ENCODE assay signal across 1 cellular context in the genomic region with DNA sequence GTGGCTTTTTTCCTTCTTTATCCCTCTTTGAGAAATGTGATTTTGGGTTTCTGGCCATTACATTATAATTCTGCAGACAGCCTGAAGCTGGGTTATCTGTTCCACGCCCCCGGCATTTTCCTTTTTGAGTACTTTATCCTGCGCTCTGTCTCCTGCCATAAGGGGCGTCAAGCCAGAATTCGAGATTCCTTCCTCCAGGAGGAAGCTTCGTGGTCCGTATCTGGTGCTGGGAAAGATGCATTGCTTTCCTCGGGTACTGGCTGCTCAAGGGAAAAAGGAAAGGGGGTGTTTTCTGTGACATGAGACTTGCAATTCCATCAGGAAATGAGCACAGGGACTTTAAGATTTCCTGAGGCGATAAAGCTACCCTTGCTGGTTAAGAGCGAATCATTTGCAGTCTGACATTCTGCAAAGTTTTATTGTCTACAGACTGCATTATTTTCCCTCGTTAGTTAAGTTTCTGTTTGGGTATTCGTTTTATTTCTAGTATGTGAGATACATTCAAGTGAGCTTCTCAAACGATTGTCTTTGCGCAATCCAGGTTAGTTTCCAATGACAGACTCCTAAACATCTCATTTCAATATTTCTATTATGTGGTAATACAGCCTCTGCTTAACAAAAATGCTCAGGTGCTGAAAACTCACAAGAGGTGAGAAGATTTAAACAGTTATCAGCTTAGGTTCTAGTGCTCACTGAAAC.
A peak's percentile ranks its signal among the peaks of the same experiment; 100 is the strongest.
TF ChIP-seq lines count a peak whose summit lies in the region.

No MANE protein-coding gene starts in this region.

TF ChIP-seq in HEK293, 187 proteins besides CTCF, POLR2A, EP300 and RAD21 (continued from another document):
- TF ChIP-seq, protein P1, sequence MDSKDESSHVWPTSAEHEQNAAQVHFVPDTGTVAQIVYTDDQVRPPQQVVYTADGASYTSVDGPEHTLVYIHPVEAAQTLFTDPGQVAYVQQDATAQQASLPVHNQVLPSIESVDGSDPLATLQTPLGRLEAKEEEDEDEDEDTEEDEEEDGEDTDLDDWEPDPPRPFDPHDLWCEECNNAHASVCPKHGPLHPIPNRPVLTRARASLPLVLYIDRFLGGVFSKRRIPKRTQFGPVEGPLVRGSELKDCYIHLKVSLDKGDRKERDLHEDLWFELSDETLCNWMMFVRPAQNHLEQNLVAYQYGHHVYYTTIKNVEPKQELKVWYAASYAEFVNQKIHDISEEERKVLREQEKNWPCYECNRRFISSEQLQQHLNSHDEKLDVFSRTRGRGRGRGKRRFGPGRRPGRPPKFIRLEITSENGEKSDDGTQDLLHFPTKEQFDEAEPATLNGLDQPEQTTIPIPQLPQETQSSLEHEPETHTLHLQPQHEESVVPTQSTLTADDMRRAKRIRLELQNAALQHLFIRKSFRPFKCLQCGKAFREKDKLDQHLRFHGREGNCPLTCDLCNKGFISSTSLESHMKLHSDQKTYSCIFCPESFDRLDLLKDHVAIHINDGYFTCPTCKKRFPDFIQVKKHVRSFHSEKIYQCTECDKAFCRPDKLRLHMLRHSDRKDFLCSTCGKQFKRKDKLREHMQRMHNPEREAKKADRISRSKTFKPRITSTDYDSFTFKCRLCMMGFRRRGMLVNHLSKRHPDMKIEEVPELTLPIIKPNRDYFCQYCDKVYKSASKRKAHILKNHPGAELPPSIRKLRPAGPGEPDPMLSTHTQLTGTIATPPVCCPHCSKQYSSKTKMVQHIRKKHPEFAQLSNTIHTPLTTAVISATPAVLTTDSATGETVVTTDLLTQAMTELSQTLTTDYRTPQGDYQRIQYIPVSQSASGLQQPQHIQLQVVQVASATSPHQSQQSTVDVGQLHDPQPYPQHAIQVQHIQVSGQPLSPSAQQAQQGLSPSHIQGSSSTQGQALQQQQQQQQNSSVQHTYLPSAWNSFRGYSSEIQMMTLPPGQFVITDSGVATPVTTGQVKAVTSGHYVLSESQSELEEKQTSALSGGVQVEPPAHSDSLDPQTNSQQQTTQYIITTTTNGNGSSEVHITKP (tag by site-specific recombination; IDR thresholded peaks at IDR 0.05): peak; percentile 36
- TF ChIP-seq ZNF335 (tag by site-specific recombination; conservative IDR thresholded peaks at IDR 0.05): peak; percentile 51
- no peak for TF ChIP-seq ZBTB1 (tag by site-specific recombination; IDR thresholded peaks at IDR 0.05)
- 0 out of 2 replicates have a peak, but pooled peaks have one; percentile 23 for TF ChIP-seq ZBTB44 (tag by site-specific recombination; IDR thresholded peaks at IDR 0.05)
- TF ChIP-seq TRIM28 (IDR thresholded peaks at IDR 0.05; ENCODE audit: borderline replicate concordance, low read length): 0 out of 2 replicates have a peak, but pooled peaks have one; percentile 46
- peak; percentile 52 for TF ChIP-seq PRDM1 (tag by site-specific recombination; IDR thresholded peaks at IDR 0.05)
